ENCODE assay signal across 8 cellular contexts in the genomic region with DNA sequence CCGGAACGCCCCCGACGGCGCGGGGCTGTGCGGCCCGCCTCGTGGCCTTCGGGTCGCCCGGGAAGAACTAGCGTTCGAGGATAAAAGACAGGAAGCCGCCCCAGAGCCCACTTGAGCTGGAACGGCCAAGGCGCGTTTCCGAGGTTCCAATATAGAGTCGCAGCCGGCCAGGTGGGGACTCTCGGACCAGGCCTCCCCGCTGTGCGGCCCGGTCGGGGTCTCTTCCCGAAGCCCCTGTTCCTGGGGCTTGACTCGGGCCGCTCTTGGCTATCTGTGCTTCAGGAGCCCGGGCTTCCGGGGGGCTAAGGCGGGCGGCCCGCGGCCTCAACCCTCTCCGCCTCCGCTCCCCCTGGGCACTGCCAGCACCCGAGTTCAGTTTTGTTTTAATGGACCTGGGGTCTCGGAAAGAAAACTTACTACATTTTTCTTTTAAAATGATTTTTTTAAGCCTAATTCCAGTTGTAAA.
A peak's percentile ranks its signal among the peaks of the same experiment; 100 is the strongest.
DNase-seq lines count a peak whose midpoint lies in the region; ATAC-seq and TF ChIP-seq lines count a peak whose summit lies in the region.

No MANE protein-coding gene starts in this region.

- DNase-seq in CD8-positive, alpha-beta T cell: no peak
- DNase-seq in Karpas-422 (no peak), uterus (no peak), NCI-H1048 (lab: John Stamatoyannopoulos, UW) (no peak), DMS 273 treated with DMSO at 0.1 percent for 48 hours (lab: John Stamatoyannopoulos, UW) (no peak)

- intact Hi-C loops in CD8-positive, alpha-beta T cell (cut with DNase I, micrococcal nuclease): loop anchor here (1.0 to 5.0 kb wide), 8 partner anchors 45 to 727 kb away; no protein-coding TSS in a partner anchor
- intact Hi-C loops in uterus (cut with DNase I; ENCODE audit: low total_unique reads): no loop called here

- CTCF ChIA-PET in CD8-positive, alpha-beta T cell (lab: Charles Lee): interaction anchor here (0.7 to 6.4 kb wide), 28 partner anchors 10 to 713 kb away, joined by 3 to 81 read pairs (median 6); a partner anchor contains a TSS

- peaks cover 23% of the 10 kb centered on the region for H3K79me2 ChIP-seq in Karpas-422 (ENCODE audit: low read length)

- no peak for ATAC-seq in CD8-positive, alpha-beta T cell
- ATAC-seq in GM21526 (IDR thresholded peaks at IDR 0.05; ENCODE audit: low FRiP score, unreplicated experiment): no peak

- H3K4me3 Mint-ChIP-seq in CD8-positive, alpha-beta T cell: peak overlapping the region; percentile 89

- H3K27ac Mint-ChIP-seq in CD8-positive, alpha-beta T cell: no peak overlapping the region

- H3K9ac ChIP-seq in Karpas-422 (ENCODE audit: low read length) (peak overlapping the region; percentile 83), duodenal mucosa (ENCODE audit: low read depth in 1 of 2, low read length in 2 of 2) (peak overlapping the region; percentile 54 to 74)

- H3K27me3 ChIP-seq in CD8-positive, alpha-beta T cell (ENCODE audit: insufficient read depth, low read length): no peaks in the 10 kb centered on the region
- H3K27me3 ChIP-seq in Karpas-422 (ENCODE audit: low read length): no peaks in the 10 kb centered on the region
- H3K27me3 ChIP-seq in duodenal mucosa (ENCODE audit: control insufficient read depth in 1 of 2, insufficient read depth in 2 of 2, low read length in 2 of 2): peaks cover 9 to 11% of the 10 kb centered on the region in 2 donors
- no peaks in the 10 kb centered on the region for H3K27me3 ChIP-seq in neutrophil
- peaks cover 11 to 40% of the 10 kb centered on the region in 2 donors for H3K27me3 ChIP-seq in uterus

- H3K36me3 Mint-ChIP-seq in CD8-positive, alpha-beta T cell: peaks cover 6% of the 10 kb centered on the region

- H3K27ac ChIP-seq in CD8-positive, alpha-beta T cell (ENCODE audit: low read depth, low read length): no peak overlapping the region
- H3K27ac ChIP-seq in Karpas-422 (ENCODE audit: low read length) (no peak overlapping the region), duodenal mucosa (ENCODE audit: low read depth, low read length) (peak overlapping the region; percentile 91), neutrophil (peak overlapping the region; percentile 86), uterus (peak overlapping the region in 1 of 2 donors; percentile 69)

- no peaks in the 10 kb centered on the region for H3K27me3 Mint-ChIP-seq in CD8-positive, alpha-beta T cell (ENCODE audit: low read depth)

- no peaks in the 10 kb centered on the region for H3K36me3 ChIP-seq in CD8-positive, alpha-beta T cell (ENCODE audit: insufficient read depth, low read length)
- H3K36me3 ChIP-seq in Karpas-422 (ENCODE audit: insufficient read depth, low read length) (no peaks in the 10 kb centered on the region), duodenal mucosa (ENCODE audit: control insufficient read depth in 1 of 2, insufficient read depth in 2 of 2, low read length in 2 of 2) (no peaks in the 10 kb centered on the region), neutrophil (no peaks in the 10 kb centered on the region), uterus (no peaks in the 10 kb centered on the region)

- no peaks in the 10 kb centered on the region for H3K9me3 ChIP-seq in CD8-positive, alpha-beta T cell (ENCODE audit: low read length)
- H3K9me3 ChIP-seq in Karpas-422 (ENCODE audit: low read length) (no peaks in the 10 kb centered on the region), duodenal mucosa (ENCODE audit: control insufficient read depth in 1 of 2, low read length in 2 of 2) (no peaks in the 10 kb centered on the region), neutrophil (no peaks in the 10 kb centered on the region), uterus (no peaks in the 10 kb centered on the region)

- H2AFZ ChIP-seq in Karpas-422 (ENCODE audit: low read length): no peak overlapping the region

- peaks cover 10% of the 10 kb centered on the region for H4K20me1 ChIP-seq in Karpas-422 (ENCODE audit: insufficient read depth, low read depth, low read length)

- peaks cover 56% of the 10 kb centered on the region for H3K4me1 Mint-ChIP-seq in CD8-positive, alpha-beta T cell (ENCODE audit: low read depth)

- POLR2A ChIA-PET in CD8-positive, alpha-beta T cell (lab: Charles Lee): interaction anchor here (0.6 to 5.4 kb wide), 8 partner anchors 45 to 337 kb away, joined by 3 to 74 read pairs (median 8); no protein-coding TSS in a partner anchor

- no peak for TF ChIP-seq CTCF in CD8-positive, alpha-beta T cell (IDR thresholded peaks at IDR 0.05)
- TF ChIP-seq CTCF in neutrophil (IDR thresholded peaks at IDR 0.05): no peak
- peak in 1 of 4 experiments; percentile 40 for TF ChIP-seq CTCF in uterus (IDR thresholded peaks at IDR 0.05)

- no peaks in the 10 kb centered on the region for H3K9me3 Mint-ChIP-seq in CD8-positive, alpha-beta T cell

- peaks cover 44% of the 10 kb centered on the region for H3K4me1 ChIP-seq in CD8-positive, alpha-beta T cell (ENCODE audit: insufficient read depth, low read length)
- H3K4me1 ChIP-seq in Karpas-422 (ENCODE audit: low read length) (peaks cover 28% of the 10 kb centered on the region), duodenal mucosa (ENCODE audit: control insufficient read depth in 1 of 2, insufficient read depth in 2 of 2, low read length in 2 of 2) (peaks cover 12 to 23% of the 10 kb centered on the region in 2 donors), neutrophil (ENCODE audit: control insufficient read depth in 1 of 2, insufficient read depth in 1 of 2, low read depth in 1 of 2, low read length in 1 of 2) (peaks cover 54 to 66% of the 10 kb centered on the region in 2 experiments), uterus (peaks cover 0 to 13% of the 10 kb centered on the region in 2 donors)

- H3K4me3 ChIP-seq in CD8-positive, alpha-beta T cell (ENCODE audit: low read depth, low read length): peak overlapping the region; percentile 72
- H3K4me3 ChIP-seq in Karpas-422 (ENCODE audit: low read length) (peak overlapping the region; percentile 84; the same call in 1 of the 2 replicates), duodenal mucosa (ENCODE audit: low read depth in 1 of 2, low read length in 2 of 2) (peak overlapping the region; percentile 72 to 76), neutrophil (ENCODE audit: low read depth in 1 of 2, low read length in 1 of 2) (peak overlapping the region; percentile 78 to 98), uterus (peak overlapping the region in 1 of 2 donors; percentile 65)

- peak overlapping the region; percentile 96 for H3K4me2 ChIP-seq in Karpas-422 (ENCODE audit: low read depth, low read length, poor library complexity, severe bottlenecking)

- no peak for TF ChIP-seq POLR2A in uterus (IDR thresholded peaks at IDR 0.05)

- no peaks in the 10 kb centered on the region for H3K9me2 ChIP-seq in Karpas-422 (replicated peaks; ENCODE audit: insufficient read depth, low read length)

Comparison
In these comparisons a context has a peak if more than half of its experiments do, and no peak if none do; other contexts are left out.
1. H3K27ac ChIP-seq: peak in duodenal mucosa (single experiment) and neutrophil (single experiment); none in CD8-positive, alpha-beta T cell (single experiment) and Karpas-422 (single experiment).